Comparison of ENCODE assay signal across 13 cellular contexts in the genomic region with DNA sequence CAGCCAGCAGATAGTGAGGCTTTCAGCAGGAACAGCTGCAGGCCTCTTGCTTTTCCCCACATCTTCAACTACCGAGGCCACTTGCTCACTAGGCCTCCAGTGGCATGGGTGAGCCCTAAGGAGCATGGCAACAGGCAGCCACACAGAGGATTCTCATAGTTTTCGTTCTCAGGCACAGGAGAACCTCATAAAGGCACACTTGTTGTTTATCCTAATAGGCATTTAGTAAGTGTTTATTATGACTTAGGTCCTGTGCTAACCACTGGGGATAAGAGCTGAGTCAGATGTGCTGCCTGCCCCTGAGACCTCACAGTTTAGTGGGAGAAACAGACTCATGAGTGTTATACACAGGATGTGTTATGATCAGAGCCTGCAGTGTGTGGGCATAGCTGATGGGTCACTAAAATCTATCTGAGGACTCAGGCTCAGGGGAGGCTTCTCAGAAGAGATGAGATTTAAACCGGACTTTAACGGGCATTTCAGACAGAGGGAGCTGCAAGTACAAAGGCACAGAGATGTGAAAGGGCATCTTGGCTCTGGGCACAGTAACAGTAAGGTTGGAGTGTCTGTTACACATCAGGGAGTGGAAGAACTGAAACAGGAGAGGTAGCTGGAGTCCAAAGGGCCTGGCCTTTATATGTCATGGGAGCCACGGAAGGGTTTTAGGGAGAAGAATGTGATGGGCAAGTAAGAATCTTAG. TPM values are rescaled to one million over a fixed set of nuclear protein-coding genes. Genes with fewer than 3 reads are reported as not detected.
DNase-seq lines count a peak whose midpoint lies in the region; ATAC-seq, FAIRE-seq and TF ChIP-seq lines count a peak whose summit lies in the region.
"Had no signal": no experiment of that assay in that cellular context is flagged by ENCODE, and none has a peak within 500 bp of the region (broad histone marks: within the 10 kb centered on the region; RNA-seq: fewer than 3 reads in every experiment).

No MANE protein-coding gene starts in this region.

- TF ChIP-seq CTCF in AG10803 (conservative IDR thresholded peaks at IDR 0.05; ENCODE audit: low read length): no peak
- TF ChIP-seq CTCF in astrocyte (IDR thresholded peaks at IDR 0.05; ENCODE audit: insufficient read depth, low read depth, low read length): no peak

- peaks cover 5% of the 10 kb centered on the region for H3K4me1 Mint-ChIP-seq in astrocyte (ENCODE audit: low read depth, unreplicated experiment)

- H3K27me3 Mint-ChIP-seq in astrocyte (ENCODE audit: low read depth, unreplicated experiment): peaks cover 4% of the 10 kb centered on the region
- H3K27me3 Mint-ChIP-seq: CD4-positive, alpha-beta memory T cell had no signal

- FAIRE-seq in astrocyte (lab: Jason Lieb, UNC): no peak

- ATAC-seq in Right ventricle myocardium inferior (no peak), GM21619 (IDR thresholded peaks at IDR 0.05; ENCODE audit: unreplicated experiment) (no peak)

- no peak overlapping the region for H2AFZ ChIP-seq in astrocyte (ENCODE audit: low read depth, low read length)

- H3K79me2 ChIP-seq in astrocyte (ENCODE audit: insufficient read depth, low read length): no peaks in the 10 kb centered on the region

- H3K9me3 Mint-ChIP-seq in astrocyte (ENCODE audit: unreplicated experiment): no peaks in the 10 kb centered on the region
- H3K9me3 Mint-ChIP-seq: brain; CD4-positive, alpha-beta memory T cell had no signal

- intact Hi-C loops in Right ventricle myocardium inferior (cut with DNase I): no loop called here

- no peaks in the 10 kb centered on the region for H3K4me1 ChIP-seq in astrocyte (ENCODE audit: insufficient read depth, low read length)
- H3K4me1 ChIP-seq: suprapubic skin had no signal

- H3K9ac ChIP-seq in astrocyte (ENCODE audit: low read length): no peak overlapping the region

- peak; percentile 33 for DNase-seq in AG10803 (ENCODE audit: low read depth)
- DNase-seq in HCEC 1CT: peak; percentile 80
- DNase-seq in astrocyte (ENCODE audit: low read depth): peak; percentile 41
- DNase-seq in medulla oblongata (ENCODE audit: extremely low spot score): peak; percentile 42
- no peak for DNase-seq in Right ventricle myocardium inferior (ENCODE audit: missing footprints)
- no peak for DNase-seq in DMS79 treated with DMSO at 0.1 percent for 48 hours (lab: John Stamatoyannopoulos, UW)
- DNase-seq in central memory CD4-positive, alpha-beta T cell: no peak
- DNase-seq: CD4-positive, alpha-beta memory T cell; Karpas-422 had no signal

- peaks cover 13% of the 10 kb centered on the region for H3K27me3 ChIP-seq in astrocyte (ENCODE audit: insufficient read depth, low read length)
- H3K27me3 ChIP-seq: suprapubic skin had no signal

- H4K20me1 ChIP-seq in astrocyte (ENCODE audit: insufficient read depth, low read length): no peaks in the 10 kb centered on the region

- H3K27ac Mint-ChIP-seq in astrocyte (ENCODE audit: unreplicated experiment): no peak overlapping the region

- H3K4me3 ChIP-seq in AG10803 (ENCODE audit: low read length) (no peak overlapping the region), astrocyte (ENCODE audit: insufficient read depth, low read depth, low read length) (no peak overlapping the region)
- H3K4me3 ChIP-seq: suprapubic skin had no signal

- H3K36me3 ChIP-seq in astrocyte (ENCODE audit: insufficient read depth, low read length): no peaks in the 10 kb centered on the region
- H3K36me3 ChIP-seq: suprapubic skin had no signal

- no peak overlapping the region for H3K27ac ChIP-seq in astrocyte (ENCODE audit: low read depth, low read length)
- H3K27ac ChIP-seq: epithelial cell of prostate, suprapubic skin had no signal

- H3K4me3 Mint-ChIP-seq in astrocyte (ENCODE audit: unreplicated experiment): no peak overlapping the region
- H3K4me3 Mint-ChIP-seq: brain; CD4-positive, alpha-beta memory T cell had no signal

- H3K9me3 ChIP-seq in astrocyte (ENCODE audit: insufficient read depth, low read depth, low read length): no peaks in the 10 kb centered on the region
- H3K9me3 ChIP-seq: suprapubic skin had no signal

- no peak overlapping the region for H3K4me2 ChIP-seq in astrocyte (ENCODE audit: low read length)

- no peaks in the 10 kb centered on the region for H3K36me3 Mint-ChIP-seq in astrocyte (ENCODE audit: low read depth, unreplicated experiment)
- H3K36me3 Mint-ChIP-seq: brain; CD4-positive, alpha-beta memory T cell had no signal

RNA-seq across cellular contexts. Expression of gene HEMGN, which starts 21.0 kb away (rescaled TPM):
- total RNA-seq in astrocyte (not detected in 2 replicates), Right ventricle myocardium inferior (0.11 TPM)
- total RNA-seq: suprapubic skin had no signal

RNA-seq across cellular contexts. Expression of gene ANP32B, which starts 24.2 kb away (rescaled TPM):
- total RNA-seq in astrocyte (78.3 and 98.5 TPM in 2 replicates), Right ventricle myocardium inferior (54.5 TPM)

RNA-seq across cellular contexts. Expression of gene TRMO, which starts 36.7 kb away (rescaled TPM):
- total RNA-seq in astrocyte: 8.5 and 8.8 TPM in 2 replicates
- 6.5 TPM for total RNA-seq in Right ventricle myocardium inferior

Comparison
In these comparisons a context has a peak if more than half of its experiments do, and no peak if none do; other contexts are left out.
1. DNase-seq: peak in AG10803 (single experiment), HCEC 1CT (single experiment), astrocyte (single experiment) and medulla oblongata (single experiment); none in Right ventricle myocardium inferior (single experiment), DMS79 treated with DMSO at 0.1 percent for 48 hours (single experiment) and central memory CD4-positive, alpha-beta T cell (single experiment).